2 cellular contexts compared by ENCODE assay signal in the genomic region with DNA sequence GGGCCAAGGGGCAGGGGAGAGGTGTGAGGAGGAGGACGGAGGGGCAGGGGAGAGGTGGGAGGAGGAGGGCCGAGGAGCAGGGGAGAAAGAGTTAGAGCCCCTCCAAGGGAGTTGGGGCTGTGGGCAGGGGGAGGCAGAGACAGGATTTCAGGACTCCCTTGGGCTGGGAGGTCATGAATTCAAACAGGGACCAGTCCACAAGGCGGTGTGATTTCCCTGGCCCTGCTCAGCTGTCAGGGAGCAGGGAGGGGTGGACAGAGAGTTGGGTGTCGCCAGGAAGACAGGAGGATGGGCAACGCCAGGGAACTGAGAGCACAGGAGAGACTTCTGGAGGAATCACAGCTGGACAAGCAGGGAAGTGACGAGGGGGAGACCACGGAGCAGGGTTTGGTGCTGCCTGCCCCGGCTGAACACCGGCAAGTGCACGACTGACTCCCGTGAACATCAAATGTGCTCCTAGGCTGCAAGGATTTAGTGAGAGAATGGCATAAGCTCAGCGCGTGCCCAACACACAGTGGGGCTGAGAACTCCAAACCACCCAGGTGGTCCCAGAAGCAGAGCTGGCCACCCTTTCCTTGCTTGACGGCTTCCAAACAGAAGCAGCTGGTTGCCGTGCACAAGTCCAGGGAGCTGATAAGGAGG.
TF ChIP-seq lines count a peak whose summit lies in the region.

No MANE protein-coding gene starts in this region.

TF ChIP-seq in neural cell, 6 proteins besides CTCF, POLR2A, EP300 and RAD21 (continued from another document):
- no peak for TF ChIP-seq REST (IDR thresholded peaks at IDR 0.05; ENCODE audit: borderline replicate concordance)
- no peak for TF ChIP-seq SMC3 (conservative IDR thresholded peaks at IDR 0.05; ENCODE audit: poor library complexity)
- no peak for TF ChIP-seq TAF1 (IDR thresholded peaks at IDR 0.05; ENCODE audit: low read depth)
- TF ChIP-seq POLR2AphosphoS5 (IDR thresholded peaks at IDR 0.05): no peak
- TF ChIP-seq EZH2 (IDR thresholded peaks at IDR 0.05; ENCODE audit: borderline replicate concordance, insufficient read depth, low read length, poor library complexity, severe bottlenecking): no peak

TF ChIP-seq in HEK293T, 16 proteins besides CTCF, POLR2A, EP300 and RAD21 (continued from another document):
- TF ChIP-seq CTBP1 (IDR thresholded peaks at IDR 0.05; ENCODE audit: borderline replicate concordance) (no peak), SUZ12 (IDR thresholded peaks at IDR 0.05) (no peak), TARDBP (IDR thresholded peaks at IDR 0.05) (no peak), ZNF384 (IDR thresholded peaks at IDR 0.05) (no peak)
